Comparison of ENCODE assay signal across 1 cellular context in genomic region chr4:138243369-138243768, GRCh38.
TF ChIP-seq lines count a peak whose summit lies in the region.

No MANE protein-coding gene starts in this region.

TF ChIP-seq in GM23338, 12 proteins besides CTCF, POLR2A, EP300 and RAD21 (continued from another document):
- no peak for TF ChIP-seq REST (IDR thresholded peaks at IDR 0.05; ENCODE audit: unreplicated experiment)
